Comparison of ENCODE assay signal across 8 cellular contexts in genomic region chr7:67302113-67303039, GRCh38.
A peak's percentile ranks its signal among the peaks of the same experiment; 100 is the strongest.
DNase-seq lines count a peak whose midpoint lies in the region; ATAC-seq and TF ChIP-seq lines count a peak whose summit lies in the region.

No MANE protein-coding gene starts in this region.

- peak overlapping the region; percentile 95 for H3K9ac ChIP-seq in NT2/D1 (ENCODE audit: insufficient read length, low read depth)

- no peaks in the 10 kb centered on the region for H3K9me3 ChIP-seq in NT2/D1 (ENCODE audit: insufficient read depth, low read length)

- H3K4me3 ChIP-seq in NT2/D1 (ENCODE audit: insufficient read length, low read depth), result peak overlapping the region; percentile 94

- H3K4me1 Mint-ChIP-seq in endothelial cell (ENCODE audit: unreplicated experiment) (peaks cover 7% of the 10 kb centered on the region), mesothelial cell of epicardium (peaks cover 7% of the 10 kb centered on the region)

- no peaks in the 10 kb centered on the region for H3K36me3 Mint-ChIP-seq in endothelial cell (ENCODE audit: low read depth, unreplicated experiment)
- peaks cover 4% of the 10 kb centered on the region for H3K36me3 Mint-ChIP-seq in mesothelial cell of epicardium

- peak overlapping the region; percentile 88 for H3K27ac Mint-ChIP-seq in endothelial cell (ENCODE audit: unreplicated experiment)
- peak overlapping the region; percentile 99 for H3K27ac Mint-ChIP-seq in mesothelial cell of epicardium

- DNase-seq in Caki2 (ENCODE audit: low read depth), result peak; percentile 100
- peak; percentile 81 to 98 (median 96) for DNase-seq in HUDEP-2 (lab: John Stamatoyannopoulos, UW; ENCODE audit: unreplicated experiment in 76 of 76)
- peak; percentile 100 for DNase-seq in NT2/D1 (ENCODE audit: low read depth, low spot score)
- peak; percentile 98 for DNase-seq in activated CD8-positive, alpha-beta memory T cell treated with anti-CD3 and anti-CD28 coated beads, Interleukin-2, amount 50 U/mL, for 4 hours
- DNase-seq in endothelial cell (ENCODE audit: low spot score), result peak; percentile 95
- peak; percentile 96 to 98 for DNase-seq in mesothelial cell of epicardium (ENCODE audit: low spot score in 2 of 2, unreplicated experiment in 2 of 2)
- peak; percentile 95 for DNase-seq in stimulated activated CD8-positive, alpha-beta memory T cell treated with anti-CD3 and anti-CD28 coated beads, Interleukin-15, amount 100 ng/mL, for 48 hours (ENCODE audit: low read depth in 2 of 2)

- H3K27me3 Mint-ChIP-seq in endothelial cell (ENCODE audit: unreplicated experiment), result peaks cover 1% of the 10 kb centered on the region
- no peaks in the 10 kb centered on the region for H3K27me3 Mint-ChIP-seq in mesothelial cell of epicardium (ENCODE audit: low read depth)

- H3K27me3 ChIP-seq in NT2/D1 (ENCODE audit: insufficient read depth, insufficient read length), result no peaks in the 10 kb centered on the region

- TF ChIP-seq CTCF in endothelial cell (IDR thresholded peaks at IDR 0.05; ENCODE audit: unreplicated experiment) (no peak), mesothelial cell of epicardium (IDR thresholded peaks at IDR 0.05; ENCODE audit: unreplicated experiment) (no peak)

- no peaks in the 10 kb centered on the region for H3K4me1 ChIP-seq in NT2/D1 (ENCODE audit: insufficient read depth, insufficient read length)

- in situ Hi-C loops in Caki2 (cut with HindIII; ENCODE audit: low pct_unique_long_range_greater_than_20kb, low sequenced_read_pairs), result no loop called here

- H3K4me3 Mint-ChIP-seq in endothelial cell (ENCODE audit: unreplicated experiment) (peak overlapping the region; percentile 91), mesothelial cell of epicardium (peak overlapping the region; percentile 90)

- H3K36me3 ChIP-seq in NT2/D1 (ENCODE audit: insufficient read depth, insufficient read length, low read length), result peaks cover 29% of the 10 kb centered on the region

- ATAC-seq in GM21381 (IDR thresholded peaks at IDR 0.05; ENCODE audit: unreplicated experiment), result peak; percentile 82

- H3K9me3 Mint-ChIP-seq in endothelial cell (ENCODE audit: unreplicated experiment) (no peaks in the 10 kb centered on the region), mesothelial cell of epicardium (no peaks in the 10 kb centered on the region)

Comparison
In these comparisons a context has a peak if more than half of its experiments do, and no peak if none do; other contexts are left out.
1. Peak in every context shown above with its lines: DNase-seq, ATAC-seq and H3K4me3 ChIP-seq.